29 cellular contexts compared by ENCODE assay signal in genomic region chr6:87920245-87920644, GRCh38.
"Had no signal": no experiment of that assay in that cellular context is flagged by ENCODE, and none has a peak within 500 bp of the region (broad histone marks: within the 10 kb centered on the region; RNA-seq: fewer than 3 reads in every experiment).

No MANE protein-coding gene starts in this region.

- H3K4me3 ChIP-seq: PC-9 had no signal

- DNase-seq: activated CD4-positive, alpha-beta memory T cell treated with anti-CD3 and anti-CD28 coated beads, Interleukin-2, amount 10 ng/mL, durations not matched to agents 7 days and 5 days; activated CD4-positive, alpha-beta T cell treated with anti-CD3 and anti-CD28 coated beads for 1 hour; activated CD4-positive, alpha-beta T cell treated with anti-CD3 and anti-CD28 coated beads for 48 hours; activated CD4-positive, CD25-positive, alpha-beta regulatory T cell; activated CD8-positive, alpha-beta memory T cell treated with anti-CD3 and anti-CD28 coated beads for 24 hours; activated CD8-positive, alpha-beta memory T cell treated with anti-CD3 and anti-CD28 coated beads, Interleukin-2, amount 10 ng/mL, durations not matched to agents 7 days and 5 days; activated CD8-positive, alpha-beta memory T cell treated with anti-CD3 and anti-CD28 coated beads, Interleukin-2, amount 50 U/mL, for 48 hours; activated effector memory CD4-positive, alpha-beta T cell treated with anti-CD3 and anti-CD28 coated beads, Interleukin-2, amount 50 U/mL, for 16 hours; activated naive CD4-positive, alpha-beta T cell; activated naive CD4-positive, alpha-beta T cell treated with anti-CD3 and anti-CD28 coated beads, Interleukin-2, amount 50 U/mL, for 16 hours; activated naive CD8-positive, alpha-beta T cell treated with anti-CD3 and anti-CD28 coated beads for 36 hours; activated T-cell treated with anti-CD3 and anti-CD28 coated beads, Interleukin-2, amount 50 U/mL, for 1 hour; activated T-cell treated with anti-CD3 and anti-CD28 coated beads, Interleukin-2, amount 50 U/mL, for 72 hours; amniotic stem cell; aorta; brain microvascular endothelial cell; NCI-H1105; NCI-H1417 treated with DMSO at 0.1 percent for 48 hours; NCI-H187 treated with DMSO at 0.1 percent for 48 hours; NCI-H2081; NCI-H345; NCI-H524 treated with DMSO at 0.1 percent for 48 hours; PC-9; Right ventricle myocardium superior; T1000; WERI-Rb-1 had no signal

- H3K27ac ChIP-seq: brain microvascular endothelial cell, PC-9, RWPE1, WERI-Rb-1 had no signal

- ATAC-seq: activated CD8-positive, alpha-beta memory T cell treated with anti-CD3 and anti-CD28 coated beads, Interleukin-2, amount 10 ng/mL, durations not matched to agents 7 days and 5 days; activated T-cell treated with anti-CD3 and anti-CD28 coated beads, Interleukin-2, amount 50 U/mL, for 72 hours; activated T-helper 17 cell treated with anti-CD3 and anti-CD28 coated beads, Interleukin-2, amount 50 U/mL, for 72 hours had no signal

- H3K36me3 Mint-ChIP-seq: activated CD8-positive, alpha-beta memory T cell treated with anti-CD3 and anti-CD28 coated beads, Interleukin-2, amount 10 ng/mL, durations not matched to agents 7 days and 5 days; activated naive CD8-positive, alpha-beta T cell treated with anti-CD3 and anti-CD28 coated beads for 36 hours had no signal

- H3K9me3 Mint-ChIP-seq: activated CD4-positive, alpha-beta memory T cell treated with anti-CD3 and anti-CD28 coated beads, Interleukin-2, amount 10 ng/mL, durations not matched to agents 7 days and 5 days; activated naive CD8-positive, alpha-beta T cell treated with anti-CD3 and anti-CD28 coated beads for 36 hours; activated T-cell treated with anti-CD3 and anti-CD28 coated beads, Interleukin-2, amount 50 U/mL, for 72 hours; activated T-helper 17 cell treated with anti-CD3 and anti-CD28 coated beads, Interleukin-2, amount 50 U/mL, for 72 hours; central memory CD8-positive, alpha-beta T cell had no signal

- H2AFZ ChIP-seq: PC-9 had no signal

- H3K27ac Mint-ChIP-seq: activated CD4-positive, alpha-beta memory T cell treated with anti-CD3 and anti-CD28 coated beads, Interleukin-2, amount 10 ng/mL, durations not matched to agents 7 days and 5 days; activated CD8-positive, alpha-beta memory T cell treated with anti-CD3 and anti-CD28 coated beads, Interleukin-2, amount 10 ng/mL, durations not matched to agents 7 days and 5 days; activated naive CD8-positive, alpha-beta T cell treated with anti-CD3 and anti-CD28 coated beads for 36 hours; activated T-helper 17 cell treated with anti-CD3 and anti-CD28 coated beads, Interleukin-2, amount 50 U/mL, for 72 hours had no signal

- H3K36me3 ChIP-seq: brain microvascular endothelial cell, WERI-Rb-1 had no signal

- H3K4me1 Mint-ChIP-seq: activated naive CD8-positive, alpha-beta T cell treated with anti-CD3 and anti-CD28 coated beads for 36 hours had no signal

- H3K4me3 Mint-ChIP-seq: activated CD4-positive, alpha-beta memory T cell treated with anti-CD3 and anti-CD28 coated beads, Interleukin-2, amount 10 ng/mL, durations not matched to agents 7 days and 5 days; activated CD8-positive, alpha-beta memory T cell treated with anti-CD3 and anti-CD28 coated beads, Interleukin-2, amount 10 ng/mL, durations not matched to agents 7 days and 5 days; activated naive CD8-positive, alpha-beta T cell treated with anti-CD3 and anti-CD28 coated beads for 36 hours; activated T-cell treated with anti-CD3 and anti-CD28 coated beads, Interleukin-2, amount 50 U/mL, for 72 hours; activated T-helper 17 cell treated with anti-CD3 and anti-CD28 coated beads, Interleukin-2, amount 50 U/mL, for 72 hours; central memory CD8-positive, alpha-beta T cell had no signal

- H3K4me2 ChIP-seq: PC-9 had no signal

- H3K27me3 ChIP-seq: brain microvascular endothelial cell had no signal
